20 cellular contexts compared by ENCODE assay signal in genomic region chr1:116495534-116495933, GRCh38.
DNase-seq lines count a peak whose midpoint lies in the region; ATAC-seq and TF ChIP-seq lines count a peak whose summit lies in the region.
"Had no signal": no experiment of that assay in that cellular context is flagged by ENCODE, and none has a peak within 500 bp of the region (broad histone marks: within the 10 kb centered on the region; RNA-seq: fewer than 3 reads in every experiment).

No MANE protein-coding gene starts in this region.

- DNase-seq in MG63, result peak; percentile 54
- DNase-seq in lower lobe of right lung, result no peak
- DNase-seq in stimulated activated effector memory CD8-positive, alpha-beta T cell treated with anti-CD3 and anti-CD28 coated beads, Interleukin-12 subunit alpha, Interleukin-12 subunit beta, amount 100 ng/mL, for 72 hours (ENCODE audit: low spot score in 2 of 2), result no peak
- no peak for DNase-seq in glutamatergic neuron
- DNase-seq in NCI-H1092 (lab: John Stamatoyannopoulos, UW), result no peak
- DNase-seq in NCI-H1092 treated with DMSO at 0.1 percent for 48 hours (lab: John Stamatoyannopoulos, UW), result no peak
- DNase-seq: activated CD4-positive, alpha-beta T cell treated with anti-CD3 and anti-CD28 coated beads, Interleukin-2, amount 50 U/mL, for 48 hours; activated T-cell treated with anti-CD3 and anti-CD28 coated beads, Interleukin-2, amount 50 U/mL, for 24 hours; caudate nucleus; DMS53; NCI-H1930; NCI-H526; sigmoid colon; stimulated activated CD4-positive, alpha-beta T cell treated with anti-CD3 and anti-CD28 coated beads, Interleukin-4, amount 100 ng/mL, for 1 hour had no signal

- H3K36me3 ChIP-seq in MG63 (no peaks in the 10 kb centered on the region), duodenal mucosa (ENCODE audit: control insufficient read depth in 1 of 2, insufficient read depth in 2 of 2, low read length in 2 of 2) (no peaks in the 10 kb centered on the region), lower lobe of right lung (no peaks in the 10 kb centered on the region)
- H3K36me3 ChIP-seq: sigmoid colon, thoracic aorta had no signal

- H3K4me1 ChIP-seq in duodenal mucosa (ENCODE audit: control insufficient read depth in 1 of 2, insufficient read depth in 2 of 2, low read length in 2 of 2) (peaks cover 40 to 73% of the 10 kb centered on the region in 2 donors), lower lobe of right lung (peaks cover 46% of the 10 kb centered on the region)

- no peak overlapping the region for H3K4me3 Mint-ChIP-seq in stimulated activated effector memory CD8-positive, alpha-beta T cell treated with anti-CD3 and anti-CD28 coated beads, Interleukin-12 subunit alpha, Interleukin-12 subunit beta, amount 100 ng/mL, for 72 hours
- H3K4me3 Mint-ChIP-seq in glutamatergic neuron (ENCODE audit: unreplicated experiment), result no peak overlapping the region
- H3K4me3 Mint-ChIP-seq: activated naive CD8-positive, alpha-beta T cell; activated T-cell treated with anti-CD3 and anti-CD28 coated beads, Interleukin-2, amount 50 U/mL, for 24 hours; memory B cell had no signal

- peak overlapping the region; percentile 33 for H3K27ac Mint-ChIP-seq in stimulated activated effector memory CD8-positive, alpha-beta T cell treated with anti-CD3 and anti-CD28 coated beads, Interleukin-12 subunit alpha, Interleukin-12 subunit beta, amount 100 ng/mL, for 72 hours
- no peak overlapping the region for H3K27ac Mint-ChIP-seq in glutamatergic neuron (ENCODE audit: unreplicated experiment)
- H3K27ac Mint-ChIP-seq: activated naive CD8-positive, alpha-beta T cell; activated T-cell treated with anti-CD3 and anti-CD28 coated beads, Interleukin-2, amount 50 U/mL, for 24 hours; memory B cell had no signal

- no peaks in the 10 kb centered on the region for H3K9me3 ChIP-seq in MG63
- no peaks in the 10 kb centered on the region for H3K9me3 ChIP-seq in duodenal mucosa (ENCODE audit: control insufficient read depth in 1 of 2, low read length in 2 of 2)
- H3K9me3 ChIP-seq in lower lobe of right lung, result no peaks in the 10 kb centered on the region
- H3K9me3 ChIP-seq: BLaER1, sigmoid colon, thoracic aorta had no signal

- H3K27ac ChIP-seq in duodenal mucosa (ENCODE audit: low read depth, low read length), result peak overlapping the region; percentile 48
- H3K27ac ChIP-seq in lower lobe of right lung, result peak overlapping the region; percentile 68
- H3K27ac ChIP-seq: BLaER1, thoracic aorta had no signal

- ATAC-seq in lower lobe of right lung, result peak in 1 of 2 donors; percentile 3
- no peak for ATAC-seq in stimulated activated effector memory CD8-positive, alpha-beta T cell treated with anti-CD3 and anti-CD28 coated beads, Interleukin-12 subunit alpha, Interleukin-12 subunit beta, amount 100 ng/mL, for 72 hours
- ATAC-seq in GM18873 (IDR thresholded peaks at IDR 0.05; ENCODE audit: low FRiP score, unreplicated experiment), result no peak

- no peak overlapping the region for H3K9ac ChIP-seq in duodenal mucosa (ENCODE audit: low read depth in 1 of 2, low read length in 2 of 2)
- H3K9ac ChIP-seq: BLaER1 had no signal

- H3K4me3 ChIP-seq in MG63 (no peak overlapping the region), duodenal mucosa (ENCODE audit: low read depth in 1 of 2, low read length in 2 of 2) (peak overlapping the region in 1 of 2 donors; percentile 13), lower lobe of right lung (no peak overlapping the region)
- H3K4me3 ChIP-seq: BLaER1, sigmoid colon, thoracic aorta had no signal

- H3K27me3 ChIP-seq in MG63, result no peaks in the 10 kb centered on the region
- H3K27me3 ChIP-seq in duodenal mucosa (ENCODE audit: control insufficient read depth in 1 of 2, insufficient read depth in 2 of 2, low read length in 2 of 2), result no peaks in the 10 kb centered on the region
- H3K27me3 ChIP-seq in lower lobe of right lung (ENCODE audit: low read depth), result no peaks in the 10 kb centered on the region
- H3K27me3 ChIP-seq: BLaER1, sigmoid colon had no signal

- intact Hi-C loops in lower lobe of right lung (cut with DNase I), result no loop called here

- peaks cover 3% of the 10 kb centered on the region for H3K36me3 Mint-ChIP-seq in stimulated activated effector memory CD8-positive, alpha-beta T cell treated with anti-CD3 and anti-CD28 coated beads, Interleukin-12 subunit alpha, Interleukin-12 subunit beta, amount 100 ng/mL, for 72 hours
- no peaks in the 10 kb centered on the region for H3K36me3 Mint-ChIP-seq in glutamatergic neuron (ENCODE audit: unreplicated experiment)
- H3K36me3 Mint-ChIP-seq: activated naive CD8-positive, alpha-beta T cell; memory B cell had no signal

- peaks cover 35% of the 10 kb centered on the region for H3K4me1 Mint-ChIP-seq in stimulated activated effector memory CD8-positive, alpha-beta T cell treated with anti-CD3 and anti-CD28 coated beads, Interleukin-12 subunit alpha, Interleukin-12 subunit beta, amount 100 ng/mL, for 72 hours
- H3K4me1 Mint-ChIP-seq in glutamatergic neuron (ENCODE audit: low read depth, unreplicated experiment), result peaks cover 4% of the 10 kb centered on the region

- H3K27me3 Mint-ChIP-seq in glutamatergic neuron (ENCODE audit: unreplicated experiment), result peaks cover 5% of the 10 kb centered on the region
- H3K27me3 Mint-ChIP-seq: activated naive CD8-positive, alpha-beta T cell; activated T-cell treated with anti-CD3 and anti-CD28 coated beads, Interleukin-2, amount 50 U/mL, for 24 hours; memory B cell had no signal

- TF ChIP-seq CTCF in lower lobe of right lung (IDR thresholded peaks at IDR 0.05), result no peak
- no peak for TF ChIP-seq CTCF in glutamatergic neuron (IDR thresholded peaks at IDR 0.05; ENCODE audit: partially characterized antibody, unreplicated experiment)

- no peaks in the 10 kb centered on the region for H3K9me3 Mint-ChIP-seq in stimulated activated effector memory CD8-positive, alpha-beta T cell treated with anti-CD3 and anti-CD28 coated beads, Interleukin-12 subunit alpha, Interleukin-12 subunit beta, amount 100 ng/mL, for 72 hours
- H3K9me3 Mint-ChIP-seq in glutamatergic neuron (ENCODE audit: unreplicated experiment), result no peaks in the 10 kb centered on the region
- H3K9me3 Mint-ChIP-seq: activated T-cell treated with anti-CD3 and anti-CD28 coated beads, Interleukin-2, amount 50 U/mL, for 24 hours; memory B cell had no signal
